Comparison of ENCODE assay signal across 14 cellular contexts in genomic region chr2:149021761-149022160, GRCh38. TPM values are rescaled to one million over a fixed set of nuclear protein-coding genes. Genes with fewer than 3 reads are reported as not detected.
A peak's percentile ranks its signal among the peaks of the same experiment; 100 is the strongest.
DNase-seq lines count a peak whose midpoint lies in the region; ATAC-seq and TF ChIP-seq lines count a peak whose summit lies in the region.
"Had no signal": no experiment of that assay in that cellular context is flagged by ENCODE, and none has a peak within 500 bp of the region (broad histone marks: within the 10 kb centered on the region; RNA-seq: fewer than 3 reads in every experiment).

No MANE protein-coding gene starts in this region.

- H3K4me1 Mint-ChIP-seq in IgD-negative memory B cell (peaks cover 39 to 55% (median 51%) of the 10 kb centered on the region in 3 donors), HFFc6 (ENCODE audit: low read depth) (peaks cover 39% of the 10 kb centered on the region)

- DNase-seq in GM12864 (ENCODE audit: low read depth) = peak; percentile 61
- DNase-seq in DMS53 treated with DMSO at 0.1 percent for 48 hours (lab: John Stamatoyannopoulos, UW; ENCODE audit: unreplicated experiment) = no peak
- no peak for DNase-seq in glomerular visceral epithelial cell (ENCODE audit: extremely low spot score)
- no peak for DNase-seq in posterior vena cava (ENCODE audit: low spot score)
- no peak for DNase-seq in HFFc6
- DNase-seq: activated naive CD4-positive, alpha-beta T cell treated with Interleukin-2 at 50 U/mL for 16 hours; BE2C; PC-3; WERI-Rb-1 had no signal

- peak overlapping the region; percentile 2; the same call in 1 of the 2 replicates for H3K4me3 ChIP-seq in GM12864 (ENCODE audit: low read depth, low read length)
- H3K4me3 ChIP-seq: coronary artery, hepatocyte had no signal

- TF ChIP-seq CTCF in GM12864 (IDR thresholded peaks at IDR 0.05; ENCODE audit: low read depth, low read length, missing control alignments) (no peak), HFFc6 (IDR thresholded peaks at IDR 0.05) (no peak)

- intact Hi-C loops in posterior vena cava (cut with DNase I) = no loop called here

- H3K27me3 Mint-ChIP-seq in IgD-negative memory B cell (no peaks in the 10 kb centered on the region), HFFc6 (ENCODE audit: insufficient read depth) (no peaks in the 10 kb centered on the region; the same call in 1 of the 2 replicates)

- H3K36me3 Mint-ChIP-seq in IgD-negative memory B cell (peaks cover 1% of the 10 kb centered on the region), HFFc6 (ENCODE audit: low read depth) (no peaks in the 10 kb centered on the region)

- ATAC-seq in GM19395 (IDR thresholded peaks at IDR 0.05; ENCODE audit: unreplicated experiment) (peak; percentile 76), HG02884 (IDR thresholded peaks at IDR 0.05; ENCODE audit: unreplicated experiment) (peak; percentile 59)
- ATAC-seq: PC-3 had no signal

- no peaks in the 10 kb centered on the region for H3K9me3 Mint-ChIP-seq in IgD-negative memory B cell
- no peaks in the 10 kb centered on the region for H3K9me3 Mint-ChIP-seq in HFFc6

- H3K4me3 Mint-ChIP-seq in IgD-negative memory B cell (peak overlapping the region; percentile 67 to 91 (median 74)), HFFc6 (no peak overlapping the region)

- H3K27ac Mint-ChIP-seq in IgD-negative memory B cell = peak overlapping the region; percentile 57 to 96 (median 86)
- no peak overlapping the region for H3K27ac Mint-ChIP-seq in HFFc6

RNA-seq across cellular contexts. Expression of gene LYPD6B, which starts 16.7 kb away (rescaled TPM):
- 7.8 TPM for polyA plus RNA-seq in IgD-negative memory B cell
- total RNA-seq in posterior vena cava = not detected
- 10 to 100 TPM; 18.3 to 91.5 (median 23.2) TPM for total RNA-seq in HFFc6 (2021; fragmentation: NEBNext Ultra II Directional; extraction: Animal tissue kit (Norgen Biotek cat#: 25700))

Comparison
In these comparisons a context has a peak if more than half of its experiments do, and no peak if none do; other contexts are left out.
1. RNA of gene LYPD6B, which starts 16.7 kb away (total RNA-seq): 18.3 to 91.5 TPM in HFFc6; not detected in posterior vena cava; every median in the first group is over 10 times any median in the second.